Comparison of ENCODE assay signal across 2 cellular contexts in genomic region chr17:76542984-76543383, GRCh38.
TF ChIP-seq lines count a peak whose summit lies in the region.

No MANE protein-coding gene starts in this region.

TF ChIP-seq in IMR-90, 13 proteins besides CTCF, POLR2A, EP300 and RAD21:
- TF ChIP-seq FOS (IDR thresholded peaks at IDR 0.05; ENCODE audit: low read depth, low read length) (no peak), MAZ (IDR thresholded peaks at IDR 0.05; ENCODE audit: borderline replicate concordance, low read depth, low read length) (no peak), MAFK (IDR thresholded peaks at IDR 0.05; ENCODE audit: low read depth, low read length) (no peak), RCOR1 (IDR thresholded peaks at IDR 0.05; ENCODE audit: insufficient replicate concordance, low read length) (no peak)

TF ChIP-seq in H1, 55 proteins besides CTCF, POLR2A, EP300 and RAD21:
- TF ChIP-seq JUND (IDR thresholded peaks at IDR 0.05; ENCODE audit: low read length) = no peak
- TF ChIP-seq MAFK (IDR thresholded peaks at IDR 0.05; ENCODE audit: low read depth, low read length) = no peak
- TF ChIP-seq JUN (IDR thresholded peaks at IDR 0.05; ENCODE audit: low read depth, low read length) = no peak
- no peak for TF ChIP-seq SUZ12 (IDR thresholded peaks at IDR 0.05; ENCODE audit: low read length)
- TF ChIP-seq TAF1 (IDR thresholded peaks at IDR 0.05; ENCODE audit: low read depth, low read length) = no peak
- no peak for TF ChIP-seq SP4 (IDR thresholded peaks at IDR 0.05; ENCODE audit: low read length)
